In genomic region chr7:55343002-55343781, GRCh38 we compare ENCODE assay signal across 1 cellular context.
TF ChIP-seq lines count a peak whose summit lies in the region.

No MANE protein-coding gene starts in this region.

TF ChIP-seq in K562, 482 proteins besides CTCF, POLR2A, EP300 and RAD21 (continued from another document):
- TF ChIP-seq ZBTB9 (CRISPR knock-in tag; IDR thresholded peaks at IDR 0.05) (no peak), ZNF740 (CRISPR knock-in tag; IDR thresholded peaks at IDR 0.05) (no peak), ZNF740 (tag; IDR thresholded peaks at IDR 0.05) (no peak), TAF15 (IDR thresholded peaks at IDR 0.05; ENCODE audit: low read depth, low read length) (no peak), MAFG (tag; conservative IDR thresholded peaks at IDR 0.05) (no peak), ILF3 (IDR thresholded peaks at IDR 0.05; ENCODE audit: borderline replicate concordance) (no peak), NFIC (IDR thresholded peaks at IDR 0.05) (peak; percentile 29; the same call in 1 of the 2 replicates), PHF21A (IDR thresholded peaks at IDR 0.05; ENCODE audit: borderline replicate concordance, low read depth) (no peak), NKRF (IDR thresholded peaks at IDR 0.05; ENCODE audit: borderline replicate concordance) (no peak), ZNF57 (CRISPR knock-in tag; IDR thresholded peaks at IDR 0.05) (no peak), RNF2 (IDR thresholded peaks at IDR 0.05) (no peak), ZNF347 (CRISPR knock-in tag; IDR thresholded peaks at IDR 0.05; ENCODE audit: low read depth) (no peak), ZC3H4 (CRISPR knock-in tag; IDR thresholded peaks at IDR 0.05; ENCODE audit: borderline replicate concordance) (no peak), ZFX (CRISPR knock-in tag; IDR thresholded peaks at IDR 0.05) (0 out of 2 replicates have a peak, but pooled peaks have one; percentile 21), NRF1 (conservative IDR thresholded peaks at IDR 0.05 in 1 of 2, IDR thresholded peaks at IDR 0.05 in 1 of 2) (peak; percentile 52 to 59), RBM22 (IDR thresholded peaks at IDR 0.05; ENCODE audit: low read depth, low read length, poor library complexity, severe bottlenecking) (no peak), ZNF146 (CRISPR knock-in tag; IDR thresholded peaks at IDR 0.05; ENCODE audit: unreplicated experiment) (no peak), HMGXB4 (CRISPR knock-in tag; IDR thresholded peaks at IDR 0.05) (no peak)
TF ChIP-seq in K562: peak in this region for 3.
